ENCODE assay signal across 36 cellular contexts in genomic region chr16:29774730-29775129, GRCh38. TPM values are rescaled to one million over a fixed set of nuclear protein-coding genes. Genes with fewer than 3 reads are reported as not detected.
"Had no signal": no experiment of that assay in that cellular context is flagged by ENCODE, and none has a peak within 500 bp of the region (broad histone marks: within the 10 kb centered on the region; RNA-seq: fewer than 3 reads in every experiment).

No MANE protein-coding gene starts in this region.

- H3K9me3 Mint-ChIP-seq: activated CD4-positive, alpha-beta memory T cell treated with anti-CD3 and anti-CD28 coated beads, Interleukin-2, amount 10 ng/mL, durations not matched to agents 7 days and 5 days; activated CD4-positive, alpha-beta T cell treated with anti-CD3 and anti-CD28 coated beads, Interleukin-2, amount 10 ng/mL, durations not matched to agents 7 days and 5 days; activated naive CD4-positive, alpha-beta T cell treated with anti-CD3 and anti-CD28 coated beads, Interleukin-2, amount 50 U/mL, for 24 hours; activated naive CD8-positive, alpha-beta T cell treated with anti-CD3 and anti-CD28 coated beads, Interleukin-2, amount 10 ng/mL, durations not matched to agents 7 days and 5 days; activated T-cell treated with anti-CD3 and anti-CD28 coated beads, Interleukin-2, amount 50 U/mL, for 24 hours; activated T-cell treated with anti-CD3 and anti-CD28 coated beads, Interleukin-2, amount 50 U/mL, for 72 hours had no signal

- H3K4me1 Mint-ChIP-seq: activated CD4-positive, alpha-beta memory T cell treated with anti-CD3 and anti-CD28 coated beads, Interleukin-2, amount 10 ng/mL, durations not matched to agents 7 days and 5 days had no signal

- DNase-seq: activated CD4-positive, alpha-beta memory T cell treated with anti-CD3 and anti-CD28 coated beads, Interleukin-2, amount 10 ng/mL, durations not matched to agents 7 days and 5 days; activated CD4-positive, alpha-beta T cell treated with anti-CD3 and anti-CD28 coated beads for 1 hour; activated CD4-positive, alpha-beta T cell treated with anti-CD3 and anti-CD28 coated beads for 4 hours; activated CD4-positive, alpha-beta T cell treated with anti-CD3 and anti-CD28 coated beads, Interleukin-2, amount 10 ng/mL, durations not matched to agents 7 days and 5 days; activated CD4-positive, alpha-beta T cell treated with anti-CD3 and anti-CD28 coated beads, Interleukin-2, amount 50 U/mL, for 4 hours; activated CD4-positive, CD25-positive, alpha-beta regulatory T cell; activated CD8-positive, alpha-beta memory T cell treated with anti-CD3 and anti-CD28 coated beads, Interleukin-2, amount 50 U/mL, for 48 hours; activated effector memory CD4-positive, alpha-beta T cell treated with Interleukin-2 at 50 U/mL for 16 hours; activated gamma-delta T cell treated with Interleukin-2 at 50 U/mL for 16 hours; activated naive CD4-positive, alpha-beta T cell treated with Interleukin-2 at 50 U/mL for 16 hours; activated naive CD8-positive, alpha-beta T cell treated with anti-CD3 and anti-CD28 coated beads, Interleukin-2, amount 10 ng/mL, durations not matched to agents 7 days and 5 days; activated T-cell treated with anti-CD3 and anti-CD28 coated beads for 4 hours; activated T-cell treated with anti-CD3 and anti-CD28 coated beads, Interleukin-2, amount 50 U/mL, for 24 hours; activated T-cell treated with anti-CD3 and anti-CD28 coated beads, Interleukin-2, amount 50 U/mL, for 72 hours; central memory CD4-positive, alpha-beta T cell; cerebellar nuclear complex; colonic mucosa; effector CD8-positive, alpha-beta T cell; esophagus squamous epithelium; foreskin melanocyte; head of caudate nucleus; T-helper 2 cell had no signal

- H3K4me1 ChIP-seq: ascending aorta, breast epithelium, colonic mucosa, esophagus squamous epithelium, gastroesophageal sphincter had no signal

- H3K27ac ChIP-seq: ascending aorta, breast epithelium, cardiac muscle cell, colonic mucosa, epithelial cell of prostate, esophagus squamous epithelium, gastroesophageal sphincter had no signal

- H3K27ac Mint-ChIP-seq: activated CD4-positive, alpha-beta memory T cell treated with anti-CD3 and anti-CD28 coated beads, Interleukin-2, amount 10 ng/mL, durations not matched to agents 7 days and 5 days; activated CD4-positive, alpha-beta T cell treated with anti-CD3 and anti-CD28 coated beads, Interleukin-2, amount 10 ng/mL, durations not matched to agents 7 days and 5 days; activated naive CD4-positive, alpha-beta T cell treated with anti-CD3 and anti-CD28 coated beads, Interleukin-2, amount 50 U/mL, for 24 hours; activated naive CD8-positive, alpha-beta T cell treated with anti-CD3 and anti-CD28 coated beads, Interleukin-2, amount 10 ng/mL, durations not matched to agents 7 days and 5 days; activated T-cell treated with anti-CD3 and anti-CD28 coated beads, Interleukin-2, amount 50 U/mL, for 24 hours; activated T-cell treated with anti-CD3 and anti-CD28 coated beads, Interleukin-2, amount 50 U/mL, for 72 hours; brain had no signal

- H3K27me3 ChIP-seq: ascending aorta, breast epithelium, cardiac muscle cell, colonic mucosa had no signal

- H3K4me3 ChIP-seq: ascending aorta, breast epithelium, cardiac muscle cell, colonic mucosa, esophagus squamous epithelium, gastroesophageal sphincter had no signal

- H3K4me3 Mint-ChIP-seq: activated CD4-positive, alpha-beta memory T cell treated with anti-CD3 and anti-CD28 coated beads, Interleukin-2, amount 10 ng/mL, durations not matched to agents 7 days and 5 days; activated CD4-positive, alpha-beta T cell treated with anti-CD3 and anti-CD28 coated beads, Interleukin-2, amount 10 ng/mL, durations not matched to agents 7 days and 5 days; activated naive CD4-positive, alpha-beta T cell treated with anti-CD3 and anti-CD28 coated beads, Interleukin-2, amount 50 U/mL, for 24 hours; activated naive CD8-positive, alpha-beta T cell treated with anti-CD3 and anti-CD28 coated beads, Interleukin-2, amount 10 ng/mL, durations not matched to agents 7 days and 5 days; activated T-cell treated with anti-CD3 and anti-CD28 coated beads, Interleukin-2, amount 50 U/mL, for 24 hours; activated T-cell treated with anti-CD3 and anti-CD28 coated beads, Interleukin-2, amount 50 U/mL, for 72 hours; brain had no signal

- ATAC-seq: activated T-cell treated with anti-CD3 and anti-CD28 coated beads, Interleukin-2, amount 50 U/mL, for 72 hours; gastroesophageal sphincter had no signal

- H3K9me3 ChIP-seq: ascending aorta, breast epithelium, colonic mucosa, esophagus squamous epithelium, gastroesophageal sphincter had no signal

- H3K36me3 Mint-ChIP-seq: activated naive CD4-positive, alpha-beta T cell treated with anti-CD3 and anti-CD28 coated beads, Interleukin-2, amount 50 U/mL, for 24 hours; activated naive CD8-positive, alpha-beta T cell treated with anti-CD3 and anti-CD28 coated beads, Interleukin-2, amount 10 ng/mL, durations not matched to agents 7 days and 5 days; brain had no signal

- H3K27me3 Mint-ChIP-seq: activated naive CD4-positive, alpha-beta T cell treated with anti-CD3 and anti-CD28 coated beads, Interleukin-2, amount 50 U/mL, for 24 hours; activated T-cell treated with anti-CD3 and anti-CD28 coated beads, Interleukin-2, amount 50 U/mL, for 24 hours had no signal

- FAIRE-seq: endometrium, endothelial cell of umbilical vein had no signal

- H3K36me3 ChIP-seq: ascending aorta, breast epithelium, cardiac muscle cell, colonic mucosa, esophagus squamous epithelium, gastroesophageal sphincter had no signal

RNA-seq across cellular contexts. Expression of gene ZG16, which starts 3.3 kb away (rescaled TPM):
- total RNA-seq: activated CD4-positive, alpha-beta memory T cell treated with anti-CD3 and anti-CD28 coated beads, Interleukin-2, amount 10 ng/mL, durations not matched to agents 7 days and 5 days; activated CD4-positive, alpha-beta T cell treated with anti-CD3 and anti-CD28 coated beads, Interleukin-2, amount 10 ng/mL, durations not matched to agents 7 days and 5 days; activated naive CD8-positive, alpha-beta T cell treated with anti-CD3 and anti-CD28 coated beads, Interleukin-2, amount 10 ng/mL, durations not matched to agents 7 days and 5 days; activated T-cell treated with anti-CD3 and anti-CD28 coated beads, Interleukin-2, amount 50 U/mL, for 72 hours; cardiac muscle cell; dermis microvascular lymphatic vessel endothelial cell; endothelial cell of umbilical vein; esophagus squamous epithelium; fibroblast of lung; fibroblast of villous mesenchyme; gastroesophageal sphincter; glomerular endothelial cell; T-helper 1 cell treated with Interleukin-12 subunit alpha and Interleukin-12 subunit beta and Interleukin-4 antibody, amounts not matched to agents 30 ng/mL and 1 ng/mL, for 36 hours had no signal
- polyA plus RNA-seq: cardiac muscle cell, endothelial cell of umbilical vein, fibroblast of lung had no signal

RNA-seq across cellular contexts. Expression of gene C16orf54, which starts 28.9 kb away (rescaled TPM):
- total RNA-seq: cardiac muscle cell, dermis microvascular lymphatic vessel endothelial cell, endothelial cell of umbilical vein, fibroblast of lung, fibroblast of villous mesenchyme, glomerular endothelial cell had no signal
- polyA plus RNA-seq: cardiac muscle cell, endothelial cell of umbilical vein, fibroblast of lung had no signal

RNA-seq across cellular contexts. Expression of gene PRRT2, which starts 37.3 kb away (rescaled TPM):
- total RNA-seq: dermis microvascular lymphatic vessel endothelial cell had no signal
